Comparison of ENCODE assay signal across 17 cellular contexts in genomic region chr20:353166-353565, GRCh38. TPM values are rescaled to one million over a fixed set of nuclear protein-coding genes. Genes with fewer than 3 reads are reported as not detected.
DNase-seq lines count a peak whose midpoint lies in the region; ATAC-seq and TF ChIP-seq lines count a peak whose summit lies in the region.
"Had no signal": no experiment of that assay in that cellular context is flagged by ENCODE, and none has a peak within 500 bp of the region (broad histone marks: within the 10 kb centered on the region; RNA-seq: fewer than 3 reads in every experiment).

No MANE protein-coding gene starts in this region.

- H2BK120ac ChIP-seq in neuronal stem cell (ENCODE audit: low read depth, low read length), result no peak overlapping the region

- H3K27me3 ChIP-seq in neuronal stem cell (ENCODE audit: control insufficient read depth in 3 of 3, insufficient read depth in 3 of 3, low read depth in 1 of 3, low read length in 3 of 3), result peaks cover 0 to 3% (median 0%) of the 10 kb centered on the region in 3 experiments
- H3K27me3 ChIP-seq: BLaER1 treated with 17β-estradiol and CSF1 and Interleukin-3, amounts not matched to agents 10 nM and 100 nM had no signal

- H3K4me2 ChIP-seq in neuronal stem cell (ENCODE audit: insufficient read depth, low read length, poor library complexity, severe bottlenecking), result no peak overlapping the region
- H3K4me2 ChIP-seq: BLaER1 treated with 17β-estradiol and CSF1 and Interleukin-3, amounts not matched to agents 10 nM and 100 nM had no signal

- H3K18ac ChIP-seq in neuronal stem cell (ENCODE audit: low read length), result no peak overlapping the region

- no peak overlapping the region for H4K91ac ChIP-seq in neuronal stem cell (ENCODE audit: low read depth, low read length, poor library complexity)

- peak overlapping the region; percentile 3 for H3K9ac ChIP-seq in neuronal stem cell (ENCODE audit: low read depth, low read length, poor library complexity)

- CTCF ChIA-PET in HEK293 (lab: Yijun Ruan, JAX), result interaction anchor here (0.6 to 5.4 kb wide), 26 partner anchors 10 to 415 kb away, joined by 3 to 88 read pairs (median 6); partner anchors contain the start of genes CSNK2A1 and SLC52A3

- TF ChIP-seq CTCF in HEK293 (tag by site-specific recombination; IDR thresholded peaks at IDR 0.05), result no peak

- H2BK15ac ChIP-seq in neuronal stem cell (ENCODE audit: low read length), result no peak overlapping the region

- POLR2A ChIA-PET in HEK293 (lab: Yijun Ruan, JAX), result no interaction called here

- H2AFZ ChIP-seq in neuronal stem cell (ENCODE audit: low read length), result no peak overlapping the region

- DNase-seq in NCI-H1694 treated with DMSO at 0.1 percent for 48 hours (lab: John Stamatoyannopoulos, UW) (peak; percentile 10), NCI-H1694 (lab: John Stamatoyannopoulos, UW) (no peak), cerebellar cortex (ENCODE audit: low spot score) (peak; percentile 66), neuronal stem cell (ENCODE audit: low spot score) (no peak)
- no peak for DNase-seq in activated CD4-positive, alpha-beta T cell treated with anti-CD3 and anti-CD28 coated beads for 1 hour
- DNase-seq: 8988T; Calu3; CD8-positive, alpha-beta T cell; GDM1; GOT3; H7; KG1 had no signal

- no peak overlapping the region for H2BK12ac ChIP-seq in neuronal stem cell (ENCODE audit: low read length)

- peaks cover 2% of the 10 kb centered on the region for H3K79me1 ChIP-seq in neuronal stem cell (ENCODE audit: low read depth, low read length)

- H3K9me3 ChIP-seq in HEK293 (ENCODE audit: control insufficient read depth, insufficient read depth, low read depth, low read length) (no peaks in the 10 kb centered on the region), neuronal stem cell (replicated peaks in 1 of 2; ENCODE audit: control insufficient read depth in 2 of 2, insufficient read depth in 1 of 2, low read depth in 1 of 2, low read length in 2 of 2) (no peaks in the 10 kb centered on the region)
- H3K9me3 ChIP-seq: BLaER1 treated with 17β-estradiol and CSF1 and Interleukin-3, amounts not matched to agents 10 nM and 100 nM had no signal

- WGBS in neuronal stem cell (ENCODE audit: extremely low coverage in 2 of 2, insufficient read length in 2 of 2, insufficient replicate concordance in 1 of 2), 2 donors, result no CpG with 5 or more reads among the region's 13 CpGs

- no peak overlapping the region for H3K23ac ChIP-seq in neuronal stem cell (ENCODE audit: low read depth, low read length, poor library complexity)

- no peak overlapping the region for H2AK5ac ChIP-seq in neuronal stem cell (ENCODE audit: low read depth, low read length)

- H2BK5ac ChIP-seq in neuronal stem cell (ENCODE audit: low read length), result no peak overlapping the region

- H3K14ac ChIP-seq in neuronal stem cell (ENCODE audit: low read length), result no peak overlapping the region

- H3K4me1 ChIP-seq in HEK293 (ENCODE audit: control insufficient read depth, insufficient read depth, low read length) (peaks cover 5% of the 10 kb centered on the region; the same call in 1 of the 2 replicates), neuronal stem cell (ENCODE audit: control insufficient read depth in 2 of 2, insufficient read depth in 1 of 2, low read depth in 1 of 2, low read length in 2 of 2) (peaks cover 4 to 8% of the 10 kb centered on the region in 2 donors)

- ATAC-seq in HG03159 (IDR thresholded peaks at IDR 0.05; ENCODE audit: unreplicated experiment), result no peak
- ATAC-seq: CD8-positive, alpha-beta T cell; HCT116 had no signal

- H3K27ac ChIP-seq in HEK293 (ENCODE audit: extremely low read depth, low read depth, low read length) (no peak overlapping the region), neuronal stem cell (replicated peaks; ENCODE audit: low read length) (no peak overlapping the region)
- H3K27ac ChIP-seq: HL-60 had no signal

- no peak overlapping the region for H4K8ac ChIP-seq in neuronal stem cell (ENCODE audit: low read depth, low read length)

- peaks cover 12 to 17% of the 10 kb centered on the region in 2 experiments; a peak in 2 of 3 replicates for H3K36me3 ChIP-seq in HEK293 (ENCODE audit: control insufficient read depth in 2 of 2, insufficient read depth in 1 of 2, low read length in 2 of 2)
- peaks cover 6 to 27% of the 10 kb centered on the region in 2 donors for H3K36me3 ChIP-seq in neuronal stem cell (replicated peaks in 1 of 2; ENCODE audit: control insufficient read depth in 2 of 2, insufficient read depth in 2 of 2, low read length in 2 of 2)

- no peak overlapping the region for H3K4ac ChIP-seq in neuronal stem cell (ENCODE audit: low read length)

- H3K4me3 ChIP-seq in HEK293 (ENCODE audit: low read depth, low read length), result no peak overlapping the region
- H3K4me3 ChIP-seq in neuronal stem cell (ENCODE audit: low read length in 2 of 2), result no peak overlapping the region
- H3K4me3 ChIP-seq: BLaER1 treated with 17β-estradiol and CSF1 and Interleukin-3, amounts not matched to agents 10 nM and 100 nM had no signal

TF ChIP-seq in HEK293, 187 proteins besides CTCF, POLR2A, EP300 and RAD21:
- no peak for TF ChIP-seq ZNF513 (tag by site-specific recombination; IDR thresholded peaks at IDR 0.05)
- TF ChIP-seq ZNF580 (tag by site-specific recombination; IDR thresholded peaks at IDR 0.05), result no peak
- TF ChIP-seq ZNF280D (tag by site-specific recombination; IDR thresholded peaks at IDR 0.05), result no peak
- TF ChIP-seq ZNF548 (tag by site-specific recombination; IDR thresholded peaks at IDR 0.05), result no peak
- TF ChIP-seq SCRT1 (tag by site-specific recombination; IDR thresholded peaks at IDR 0.05; ENCODE audit: borderline replicate concordance), result peak; percentile 69
- peak; percentile 82 for TF ChIP-seq SCRT2 (tag by site-specific recombination; IDR thresholded peaks at IDR 0.05)

RNA-seq across cellular contexts. Expression of gene NRSN2, which starts 6.3 kb away (rescaled TPM):
- 27.7 TPM for polyA plus RNA-seq in neuronal stem cell (2013, experiment 1 of 2)
- 26.1 TPM for polyA plus RNA-seq in neuronal stem cell (2013, experiment 2 of 2)

RNA-seq across cellular contexts. Expression of gene TRIB3, which starts 27.4 kb away (rescaled TPM):
- 5.1 TPM for polyA plus RNA-seq in neuronal stem cell (2013, experiment 1 of 2)
- polyA plus RNA-seq in neuronal stem cell (2013, experiment 2 of 2), result 4.6 TPM

RNA-seq across cellular contexts. Expression of gene SOX12, which starts 27.8 kb away (rescaled TPM):
- polyA plus RNA-seq in neuronal stem cell (2013, experiment 1 of 2), result 52.4 TPM
- polyA plus RNA-seq in neuronal stem cell (2013, experiment 2 of 2), result 51.5 TPM

RNA-seq across cellular contexts. Expression of gene RBCK1, which starts 54.9 kb away (rescaled TPM):
- polyA plus RNA-seq in neuronal stem cell (2013, experiment 1 of 2), result 33.0 TPM
- 31.6 TPM for polyA plus RNA-seq in neuronal stem cell (2013, experiment 2 of 2)

RNA-seq across cellular contexts. Expression of gene ZCCHC3, which starts 55.8 kb away (rescaled TPM):
- polyA plus RNA-seq in neuronal stem cell (2013, experiment 1 of 2), result 40.2 TPM
- 40.1 TPM for polyA plus RNA-seq in neuronal stem cell (2013, experiment 2 of 2)

Comparison
In these comparisons a context has a peak if more than half of its experiments do, and no peak if none do; other contexts are left out.
1. DNase-seq: peak in NCI-H1694 treated with DMSO at 0.1 percent for 48 hours (single experiment) and cerebellar cortex (single experiment); none in NCI-H1694 (single experiment), neuronal stem cell (single experiment) and activated CD4-positive, alpha-beta T cell treated with anti-CD3 and anti-CD28 coated beads for 1 hour (single experiment).